ENCODE assay signal across 11 cellular contexts in the genomic region with DNA sequence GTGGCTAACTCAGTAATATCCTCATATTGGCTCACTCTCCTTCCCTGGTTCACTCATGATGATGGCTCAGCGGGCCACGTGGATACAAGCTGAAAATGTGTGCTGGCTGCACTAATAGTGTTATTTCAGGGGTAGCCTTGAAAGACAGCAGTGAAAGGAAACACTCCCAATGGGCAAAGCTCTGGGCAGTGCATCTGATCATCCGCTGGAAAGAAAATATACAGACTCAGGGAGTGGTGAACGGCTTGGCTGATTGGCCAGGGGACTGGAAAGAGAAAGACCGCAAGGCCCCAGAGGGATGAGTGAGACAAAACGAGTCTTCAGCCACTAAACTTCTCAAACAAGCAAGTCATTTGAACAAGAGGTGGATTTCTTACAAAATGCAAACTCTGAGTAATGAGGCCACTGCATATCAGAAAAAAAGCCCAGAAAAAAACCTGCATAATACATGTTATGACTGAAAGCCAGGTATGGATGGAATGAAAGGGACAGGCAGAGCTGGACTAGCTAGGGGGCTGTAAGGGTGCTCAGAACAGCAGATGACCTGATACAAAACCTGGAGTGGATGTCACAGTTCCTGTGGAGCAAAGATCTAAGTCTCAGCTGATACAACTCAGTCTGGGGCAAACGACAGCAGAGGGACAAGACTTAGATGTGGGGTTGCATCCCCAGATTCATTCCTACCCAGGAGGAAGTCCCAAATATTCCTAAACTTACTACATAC. TPM values are rescaled to one million over a fixed set of nuclear protein-coding genes. Genes with fewer than 3 reads are reported as not detected.
DNase-seq lines count a peak whose midpoint lies in the region; ATAC-seq and TF ChIP-seq lines count a peak whose summit lies in the region.
"Had no signal": no experiment of that assay in that cellular context is flagged by ENCODE, and none has a peak within 500 bp of the region (broad histone marks: within the 10 kb centered on the region; RNA-seq: fewer than 3 reads in every experiment).

No MANE protein-coding gene starts in this region.

- peak; percentile 27 for ATAC-seq in GM18907 (IDR thresholded peaks at IDR 0.05; ENCODE audit: unreplicated experiment)
- peak; percentile 24 for ATAC-seq in HG02610 (IDR thresholded peaks at IDR 0.05; ENCODE audit: unreplicated experiment)
- peak; percentile 57 for ATAC-seq in SK-N-SH treated with all-trans-retinoic acid at 6 μM for 48 hours
- no peak for ATAC-seq in HG03025 (IDR thresholded peaks at IDR 0.05; ENCODE audit: low FRiP score, unreplicated experiment)

- H3K79me2 ChIP-seq in osteoblast (ENCODE audit: insufficient read depth, low read length), result peaks cover 7% of the 10 kb centered on the region

- peaks cover 18% of the 10 kb centered on the region for H4K20me1 ChIP-seq in osteoblast (ENCODE audit: insufficient read depth, low read length)

- H3K4me1 ChIP-seq in osteoblast (ENCODE audit: insufficient read depth, low read length), result peaks cover 29% of the 10 kb centered on the region

- peak; percentile 97 for DNase-seq in osteoblast (ENCODE audit: insufficient read length, low spot score, missing footprints)
- DNase-seq in stimulated activated CD4-positive, alpha-beta T cell treated with anti-CD3 and anti-CD28 coated beads, Interleukin-12 subunit alpha, Interleukin-12 subunit beta, amount 100 ng/mL, for 4 hours, result no peak
- no peak for DNase-seq in NCI-H1105 (lab: John Stamatoyannopoulos, UW)
- DNase-seq in NCI-H446 treated with DMSO at 0.1 percent for 48 hours (lab: John Stamatoyannopoulos, UW), result no peak
- DNase-seq: activated CD4-positive, alpha-beta T cell treated with anti-CD3 and anti-CD28 coated beads, Interleukin-2, amount 50 U/mL, for 48 hours; mucosa of descending colon; NCI-H1048 had no signal

- H3K4me3 ChIP-seq in osteoblast (ENCODE audit: insufficient read depth, low read length), result no peak overlapping the region
- H3K4me3 ChIP-seq: mucosa of descending colon had no signal

- no peak for TF ChIP-seq CTCF in osteoblast (IDR thresholded peaks at IDR 0.05; ENCODE audit: extremely low read depth, low read depth, low read length)

- no peaks in the 10 kb centered on the region for H3K36me3 ChIP-seq in osteoblast (ENCODE audit: insufficient read depth, low read length)

- H3K9me3 ChIP-seq in osteoblast (ENCODE audit: low read depth, low read length), result no peaks in the 10 kb centered on the region
- H3K9me3 ChIP-seq: mucosa of descending colon had no signal

- H3K27ac ChIP-seq in osteoblast (ENCODE audit: low read depth, low read length), result peak overlapping the region; percentile 60

- no peak overlapping the region for H2AFZ ChIP-seq in osteoblast (ENCODE audit: low read length)

- no peaks in the 10 kb centered on the region for H3K27me3 ChIP-seq in osteoblast (ENCODE audit: insufficient read depth, low read length)

- H3K4me2 ChIP-seq in osteoblast (ENCODE audit: insufficient read depth, low read length), result peak overlapping the region; percentile 52

TF ChIP-seq in SK-N-SH treated with all-trans-retinoic acid at 6 μM for 48 hours, 23 proteins besides CTCF, POLR2A, EP300 and RAD21:
- TF ChIP-seq SNAI2 (CRISPR knock-in tag; IDR thresholded peaks at IDR 0.05), result no peak
- TF ChIP-seq ESRRG (CRISPR knock-in tag; IDR thresholded peaks at IDR 0.05), result no peak
- no peak for TF ChIP-seq ZNF70 (CRISPR knock-in tag; IDR thresholded peaks at IDR 0.05)
- no peak for TF ChIP-seq ZFP30 (CRISPR knock-in tag; IDR thresholded peaks at IDR 0.05)
- TF ChIP-seq ARNTL (CRISPR knock-in tag; IDR thresholded peaks at IDR 0.05; ENCODE audit: borderline replicate concordance, low read depth), result no peak
- no peak for TF ChIP-seq ISL1 (CRISPR knock-in tag; IDR thresholded peaks at IDR 0.05)
- no peak for TF ChIP-seq OSR1 (CRISPR knock-in tag; IDR thresholded peaks at IDR 0.05)
- TF ChIP-seq, protein P1, sequence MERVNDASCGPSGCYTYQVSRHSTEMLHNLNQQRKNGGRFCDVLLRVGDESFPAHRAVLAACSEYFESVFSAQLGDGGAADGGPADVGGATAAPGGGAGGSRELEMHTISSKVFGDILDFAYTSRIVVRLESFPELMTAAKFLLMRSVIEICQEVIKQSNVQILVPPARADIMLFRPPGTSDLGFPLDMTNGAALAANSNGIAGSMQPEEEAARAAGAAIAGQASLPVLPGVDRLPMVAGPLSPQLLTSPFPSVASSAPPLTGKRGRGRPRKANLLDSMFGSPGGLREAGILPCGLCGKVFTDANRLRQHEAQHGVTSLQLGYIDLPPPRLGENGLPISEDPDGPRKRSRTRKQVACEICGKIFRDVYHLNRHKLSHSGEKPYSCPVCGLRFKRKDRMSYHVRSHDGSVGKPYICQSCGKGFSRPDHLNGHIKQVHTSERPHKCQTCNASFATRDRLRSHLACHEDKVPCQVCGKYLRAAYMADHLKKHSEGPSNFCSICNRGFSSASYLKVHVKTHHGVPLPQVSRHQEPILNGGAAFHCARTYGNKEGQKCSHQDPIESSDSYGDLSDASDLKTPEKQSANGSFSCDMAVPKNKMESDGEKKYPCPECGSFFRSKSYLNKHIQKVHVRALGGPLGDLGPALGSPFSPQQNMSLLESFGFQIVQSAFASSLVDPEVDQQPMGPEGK (CRISPR knock-in tag; IDR thresholded peaks at IDR 0.05; ENCODE audit: borderline replicate concordance), result no peak
- no peak for TF ChIP-seq RARB (CRISPR knock-in tag; IDR thresholded peaks at IDR 0.05)
- no peak for TF ChIP-seq GLIS3 (CRISPR knock-in tag; IDR thresholded peaks at IDR 0.05)
- no peak for TF ChIP-seq PPARA (CRISPR knock-in tag; IDR thresholded peaks at IDR 0.05; ENCODE audit: borderline replicate concordance)
- no peak for TF ChIP-seq TCF4 (CRISPR knock-in tag; IDR thresholded peaks at IDR 0.05; ENCODE audit: borderline replicate concordance)
- TF ChIP-seq, protein P2, sequence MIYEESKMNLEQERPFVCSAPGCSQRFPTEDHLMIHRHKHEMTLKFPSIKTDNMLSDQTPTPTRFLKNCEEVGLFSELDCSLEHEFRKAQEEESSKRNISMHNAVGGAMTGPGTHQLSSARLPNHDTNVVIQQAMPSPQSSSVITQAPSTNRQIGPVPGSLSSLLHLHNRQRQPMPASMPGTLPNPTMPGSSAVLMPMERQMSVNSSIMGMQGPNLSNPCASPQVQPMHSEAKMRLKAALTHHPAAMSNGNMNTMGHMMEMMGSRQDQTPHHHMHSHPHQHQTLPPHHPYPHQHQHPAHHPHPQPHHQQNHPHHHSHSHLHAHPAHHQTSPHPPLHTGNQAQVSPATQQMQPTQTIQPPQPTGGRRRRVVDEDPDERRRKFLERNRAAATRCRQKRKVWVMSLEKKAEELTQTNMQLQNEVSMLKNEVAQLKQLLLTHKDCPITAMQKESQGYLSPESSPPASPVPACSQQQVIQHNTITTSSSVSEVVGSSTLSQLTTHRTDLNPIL (CRISPR knock-in tag; IDR thresholded peaks at IDR 0.05; ENCODE audit: low read depth), result no peak
- no peak for TF ChIP-seq ZC3H10 (CRISPR knock-in tag; IDR thresholded peaks at IDR 0.05)
- TF ChIP-seq ZNF565 (CRISPR knock-in tag; conservative IDR thresholded peaks at IDR 0.05; ENCODE audit: low read depth), result no peak
- TF ChIP-seq, protein P3, sequence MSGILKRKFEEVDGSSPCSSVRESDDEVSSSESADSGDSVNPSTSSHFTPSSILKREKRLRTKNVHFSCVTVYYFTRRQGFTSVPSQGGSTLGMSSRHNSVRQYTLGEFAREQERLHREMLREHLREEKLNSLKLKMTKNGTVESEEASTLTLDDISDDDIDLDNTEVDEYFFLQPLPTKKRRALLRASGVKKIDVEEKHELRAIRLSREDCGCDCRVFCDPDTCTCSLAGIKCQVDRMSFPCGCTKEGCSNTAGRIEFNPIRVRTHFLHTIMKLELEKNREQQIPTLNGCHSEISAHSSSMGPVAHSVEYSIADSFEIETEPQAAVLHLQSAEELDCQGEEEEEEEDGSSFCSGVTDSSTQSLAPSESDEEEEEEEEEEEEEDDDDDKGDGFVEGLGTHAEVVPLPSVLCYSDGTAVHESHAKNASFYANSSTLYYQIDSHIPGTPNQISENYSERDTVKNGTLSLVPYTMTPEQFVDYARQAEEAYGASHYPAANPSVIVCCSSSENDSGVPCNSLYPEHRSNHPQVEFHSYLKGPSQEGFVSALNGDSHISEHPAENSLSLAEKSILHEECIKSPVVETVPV (CRISPR knock-in tag; IDR thresholded peaks at IDR 0.05), result no peak
- TF ChIP-seq BACH2 (CRISPR knock-in tag; IDR thresholded peaks at IDR 0.05; ENCODE audit: borderline replicate concordance), result no peak
- TF ChIP-seq, protein P4, sequence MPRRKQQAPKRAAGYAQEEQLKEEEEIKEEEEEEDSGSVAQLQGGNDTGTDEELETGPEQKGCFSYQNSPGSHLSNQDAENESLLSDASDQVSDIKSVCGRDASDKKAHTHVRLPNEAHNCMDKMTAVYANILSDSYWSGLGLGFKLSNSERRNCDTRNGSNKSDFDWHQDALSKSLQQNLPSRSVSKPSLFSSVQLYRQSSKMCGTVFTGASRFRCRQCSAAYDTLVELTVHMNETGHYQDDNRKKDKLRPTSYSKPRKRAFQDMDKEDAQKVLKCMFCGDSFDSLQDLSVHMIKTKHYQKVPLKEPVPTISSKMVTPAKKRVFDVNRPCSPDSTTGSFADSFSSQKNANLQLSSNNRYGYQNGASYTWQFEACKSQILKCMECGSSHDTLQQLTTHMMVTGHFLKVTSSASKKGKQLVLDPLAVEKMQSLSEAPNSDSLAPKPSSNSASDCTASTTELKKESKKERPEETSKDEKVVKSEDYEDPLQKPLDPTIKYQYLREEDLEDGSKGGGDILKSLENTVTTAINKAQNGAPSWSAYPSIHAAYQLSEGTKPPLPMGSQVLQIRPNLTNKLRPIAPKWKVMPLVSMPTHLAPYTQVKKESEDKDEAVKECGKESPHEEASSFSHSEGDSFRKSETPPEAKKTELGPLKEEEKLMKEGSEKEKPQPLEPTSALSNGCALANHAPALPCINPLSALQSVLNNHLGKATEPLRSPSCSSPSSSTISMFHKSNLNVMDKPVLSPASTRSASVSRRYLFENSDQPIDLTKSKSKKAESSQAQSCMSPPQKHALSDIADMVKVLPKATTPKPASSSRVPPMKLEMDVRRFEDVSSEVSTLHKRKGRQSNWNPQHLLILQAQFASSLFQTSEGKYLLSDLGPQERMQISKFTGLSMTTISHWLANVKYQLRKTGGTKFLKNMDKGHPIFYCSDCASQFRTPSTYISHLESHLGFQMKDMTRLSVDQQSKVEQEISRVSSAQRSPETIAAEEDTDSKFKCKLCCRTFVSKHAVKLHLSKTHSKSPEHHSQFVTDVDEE (CRISPR knock-in tag; IDR thresholded peaks at IDR 0.05), result no peak

RNA-seq across cellular contexts. Expression of a gene that starts 33.3 kb away (rescaled TPM):
- total RNA-seq in osteoblast, result 102 and 141 TPM in 2 replicates
